20 cellular contexts compared by ENCODE assay signal in genomic region chr9:7615344-7615743, GRCh38.
DNase-seq lines count a peak whose midpoint lies in the region; ATAC-seq and TF ChIP-seq lines count a peak whose summit lies in the region.
"Had no signal": no experiment of that assay in that cellular context is flagged by ENCODE, and none has a peak within 500 bp of the region (broad histone marks: within the 10 kb centered on the region; RNA-seq: fewer than 3 reads in every experiment).

No MANE protein-coding gene starts in this region.

- WGBS in mammary epithelial cell (ENCODE audit: low coverage, missing lambda C conversion rate): 17% methylated on average over 1 of the region's 1 CpG

- POLR2A ChIA-PET in MCF 10A (lab: Yijun Ruan, JAX): no interaction called here

- H3K9me3 ChIP-seq in mammary epithelial cell (replicated peaks; ENCODE audit: insufficient read depth, low read length): no peaks in the 10 kb centered on the region
- H3K9me3 ChIP-seq in RWPE2 (ENCODE audit: severe bottlenecking): no peaks in the 10 kb centered on the region
- H3K9me3 ChIP-seq: A549 had no signal

- H3K4me1 ChIP-seq in mammary epithelial cell (ENCODE audit: insufficient read depth, low read length) (no peaks in the 10 kb centered on the region), RWPE2 (ENCODE audit: insufficient read depth, poor library complexity, severe bottlenecking) (no peaks in the 10 kb centered on the region), foreskin keratinocyte (no peaks in the 10 kb centered on the region)
- H3K4me1 ChIP-seq: A549 had no signal

- TF ChIP-seq CTCF in MCF 10A (IDR thresholded peaks at IDR 0.05; ENCODE audit: unreplicated experiment): no peak
- no peak for TF ChIP-seq CTCF in mammary epithelial cell (conservative IDR thresholded peaks at IDR 0.05 in 1 of 2, IDR thresholded peaks at IDR 0.05 in 1 of 2; ENCODE audit: extremely low read depth in 1 of 2, insufficient read depth in 1 of 2, low read depth in 1 of 2, low read length in 2 of 2)
- TF ChIP-seq CTCF in RWPE2 (IDR thresholded peaks at IDR 0.05; ENCODE audit: poor library complexity, severe bottlenecking): no peak
- no peak for TF ChIP-seq CTCF in foreskin keratinocyte (conservative IDR thresholded peaks at IDR 0.05)

- peak overlapping the region; percentile 9 for H3K27ac Mint-ChIP-seq in MCF 10A (ENCODE audit: low read depth, unreplicated experiment)

- no peak overlapping the region for H3K9ac ChIP-seq in mammary epithelial cell (ENCODE audit: insufficient read depth, low read length)
- H3K9ac ChIP-seq: GM23248 had no signal

- BruUV-seq in MCF 10A (replicated peaks; lab: Mats Ljungman, UMichigan) (no TSS peak), mammary epithelial cell (replicated peaks; lab: Mats Ljungman, UMichigan) (no TSS peak)

- peaks cover 11% of the 10 kb centered on the region for H3K4me1 Mint-ChIP-seq in MCF 10A (ENCODE audit: insufficient read depth, unreplicated experiment)

- H3K79me2 ChIP-seq in mammary epithelial cell (ENCODE audit: insufficient read depth, low read length): no peaks in the 10 kb centered on the region

- CTCF ChIA-PET in MCF 10A (lab: Yijun Ruan, JAX): interaction anchor here (0.7 to 0.9 kb wide), 2 partner anchors 79 to 1388 kb away, joined by 3 read pairs; no protein-coding TSS in a partner anchor
- CTCF ChIA-PET in mammary epithelial cell (lab: Charles Lee; ENCODE audit: low non-redundant PET): no interaction called here

- no peaks in the 10 kb centered on the region for H4K20me1 ChIP-seq in mammary epithelial cell (ENCODE audit: insufficient read depth, low read length)

- no peaks in the 10 kb centered on the region for H3K36me3 ChIP-seq in mammary epithelial cell (ENCODE audit: insufficient read depth, low read length)
- no peaks in the 10 kb centered on the region for H3K36me3 ChIP-seq in RWPE2 (ENCODE audit: low read depth)

- no peak overlapping the region for H3K4me2 ChIP-seq in mammary epithelial cell (ENCODE audit: insufficient read depth, low read depth, low read length)
- H3K4me2 ChIP-seq: A549 had no signal

- H2AFZ ChIP-seq in mammary epithelial cell (ENCODE audit: low read depth, low read length): no peak overlapping the region
- H2AFZ ChIP-seq: GM23248 had no signal

- intact Hi-C loops in MCF 10A (cut with micrococcal nuclease): no loop called here
- intact Hi-C loops in mammary epithelial cell (cut with micrococcal nuclease): no loop called here
- intact Hi-C loops in left cardiac atrium (cut with DNase I): no loop called here

- no peaks in the 10 kb centered on the region for H3K27me3 Mint-ChIP-seq in MCF 10A (ENCODE audit: insufficient read depth, unreplicated experiment)

- peaks cover 5% of the 10 kb centered on the region for H3K9me3 Mint-ChIP-seq in MCF 10A (ENCODE audit: unreplicated experiment)
- H3K9me3 Mint-ChIP-seq: CD8-positive, alpha-beta memory T cell had no signal

- in situ Hi-C loops in mammary epithelial cell (cut with MboI; ENCODE audit: low sequenced_read_pairs in 2 of 2): no loop called here

- peaks cover 6% of the 10 kb centered on the region for H3K36me3 Mint-ChIP-seq in MCF 10A (ENCODE audit: insufficient read depth, unreplicated experiment)

- dilution Hi-C loops in mammary epithelial cell (cut with HindIII; ENCODE audit: low sequenced_read_pairs): no loop called here

- DNase-seq in MCF 10A (ENCODE audit: unreplicated experiment): peak; percentile 20
- no peak for DNase-seq in mammary epithelial cell
- no peak for DNase-seq in RWPE2 (ENCODE audit: low spot score)
- peak in 1 of 2 donors; percentile 17 for DNase-seq in foreskin keratinocyte
- no peak for DNase-seq in activated effector memory CD4-positive, alpha-beta T cell treated with anti-CD3 and anti-CD28 coated beads, Interleukin-2, amount 50 U/mL, for 16 hours
- DNase-seq in activated CD8-positive, alpha-beta memory T cell treated with anti-CD3 and anti-CD28 coated beads for 24 hours: no peak
- no peak for DNase-seq in left cardiac atrium
- DNase-seq: 8988T; ACHN; C1 segment of cervical spinal cord; CD8-positive, alpha-beta memory T cell; DMS 273 treated with DMSO at 0.1 percent for 48 hours; DMS79; EL; GDM1; GM23248; H7; HCEC 1CT had no signal

- ATAC-seq in RWPE2 (ENCODE audit: low read depth): peak; percentile 44; the same call in 2 of the 3 replicates
- ATAC-seq in foreskin keratinocyte: peak; percentile 66
- no peak for ATAC-seq in left cardiac atrium
- ATAC-seq: A549, GM12878 had no signal

- H3K27me3 ChIP-seq in mammary epithelial cell (ENCODE audit: insufficient read depth, low read length): no peaks in the 10 kb centered on the region
- no peaks in the 10 kb centered on the region for H3K27me3 ChIP-seq in RWPE2 (ENCODE audit: insufficient read depth, poor library complexity, severe bottlenecking)
- H3K27me3 ChIP-seq in foreskin keratinocyte: no peaks in the 10 kb centered on the region

- H3K27ac ChIP-seq in mammary epithelial cell (ENCODE audit: insufficient read depth, low read depth, low read length) (no peak overlapping the region), RWPE2 (ENCODE audit: poor library complexity, severe bottlenecking) (no peak overlapping the region), foreskin keratinocyte (no peak overlapping the region)
- H3K27ac ChIP-seq: A549, GM23248 had no signal

- no peak overlapping the region for H3K4me3 ChIP-seq in mammary epithelial cell (replicated peaks in 1 of 3; ENCODE audit: insufficient read depth in 1 of 3, low read depth in 2 of 3, low read length in 3 of 3)
- no peak overlapping the region for H3K4me3 ChIP-seq in RWPE2 (ENCODE audit: severe bottlenecking)
- H3K4me3 ChIP-seq: A549, GM12878, GM23248 had no signal

- H3K4me3 Mint-ChIP-seq in MCF 10A (ENCODE audit: unreplicated experiment): no peak overlapping the region
- H3K4me3 Mint-ChIP-seq: CD8-positive, alpha-beta memory T cell had no signal

Comparison
In these comparisons a context has a peak if more than half of its experiments do, and no peak if none do; other contexts are left out.
1. ATAC-seq: peak in RWPE2 (single experiment) and foreskin keratinocyte (single experiment); none in left cardiac atrium (0 of 2).